ENCODE assay signal across 23 cellular contexts in genomic region chr4:17163156-17163555, GRCh38.
"Had no signal": no experiment of that assay in that cellular context is flagged by ENCODE, and none has a peak within 500 bp of the region (broad histone marks: within the 10 kb centered on the region; RNA-seq: fewer than 3 reads in every experiment).

No MANE protein-coding gene starts in this region.

- H3K27ac ChIP-seq: epithelial cell of prostate, esophagus muscularis mucosa, gastrocnemius medialis, heart right ventricle, skin epidermis, testis, tibial nerve, upper lobe of right lung, vagina had no signal

- H3K4me1 ChIP-seq: gastrocnemius medialis, upper lobe of right lung had no signal

- ATAC-seq: gastrocnemius medialis; heart right ventricle; left lobe of liver; sciatic nerve; stimulated activated naive B cell treated with anti-CD40 and anti-IgM and Interleukin-4, amounts not matched to agents 10 μg/mL and 1 μg/mL and 100 μg/mL, for 72 hours; stimulated activated naive CD8-positive, alpha-beta T cell treated with anti-CD3 and anti-CD28 coated beads, Interleukin-15, amount 100 ng/mL, for 72 hours; upper lobe of right lung had no signal

- H3K36me3 Mint-ChIP-seq: memory B cell; stimulated activated naive B cell treated with anti-CD40 and anti-IgM and Interleukin-4, amounts not matched to agents 10 μg/mL and 1 μg/mL and 100 μg/mL, for 72 hours had no signal

- H3K27me3 ChIP-seq: esophagus muscularis mucosa, gastrocnemius medialis, heart right ventricle, testis, tibial nerve, upper lobe of right lung, vagina had no signal

- FAIRE-seq: endometrium had no signal

- H3K4me3 Mint-ChIP-seq: memory B cell; nephron; stimulated activated naive B cell treated with anti-CD40 and anti-IgM and Interleukin-4, amounts not matched to agents 10 μg/mL and 1 μg/mL and 100 μg/mL, for 72 hours; stimulated activated naive CD8-positive, alpha-beta T cell treated with anti-CD3 and anti-CD28 coated beads, Interleukin-15, amount 100 ng/mL, for 72 hours had no signal

- H3K36me3 ChIP-seq: esophagus muscularis mucosa, gastrocnemius medialis, heart right ventricle, tibial nerve, upper lobe of right lung, vagina had no signal

- H3K27ac Mint-ChIP-seq: memory B cell; nephron; stimulated activated naive B cell treated with anti-CD40 and anti-IgM and Interleukin-4, amounts not matched to agents 10 μg/mL and 1 μg/mL and 100 μg/mL, for 72 hours; stimulated activated naive CD8-positive, alpha-beta T cell treated with anti-CD3 and anti-CD28 coated beads, Interleukin-15, amount 100 ng/mL, for 72 hours had no signal

- H3K27me3 Mint-ChIP-seq: memory B cell; stimulated activated naive B cell treated with anti-CD40 and anti-IgM and Interleukin-4, amounts not matched to agents 10 μg/mL and 1 μg/mL and 100 μg/mL, for 72 hours had no signal

- DNase-seq: effector memory CD4-positive, alpha-beta T cell; gastrocnemius medialis; heart right ventricle; hypothalamus; islet precursor cell; midbrain; naive B cell; stimulated activated CD4-positive, alpha-beta T cell treated with anti-CD3 and anti-CD28 coated beads, Interleukin-2, amount 100 ng/mL, for 24 hours; stimulated activated CD4-positive, alpha-beta T cell treated with anti-CD3 and anti-CD28 coated beads, Interleukin-4, amount 100 ng/mL, for 4 hours; stimulated activated naive B cell treated with anti-CD40 and anti-IgM and Interleukin-4, amounts not matched to agents 10 μg/mL and 1 μg/mL and 100 μg/mL, for 72 hours; stimulated activated naive CD8-positive, alpha-beta T cell treated with anti-CD3 and anti-CD28 coated beads, Interleukin-15, amount 100 ng/mL, for 72 hours; testis; upper lobe of right lung had no signal

- H3K9me3 ChIP-seq: gastrocnemius medialis, testis, upper lobe of right lung, vagina had no signal

- H3K4me3 ChIP-seq: esophagus muscularis mucosa, gastrocnemius medialis, heart right ventricle, skin epidermis, testis, tibial nerve, upper lobe of right lung, vagina had no signal

- H3K4me1 Mint-ChIP-seq: memory B cell; naive B cell; stimulated activated naive B cell treated with anti-CD40 and anti-IgM and Interleukin-4, amounts not matched to agents 10 μg/mL and 1 μg/mL and 100 μg/mL, for 72 hours had no signal
